Comparison of ENCODE assay signal across 15 cellular contexts in the genomic region with DNA sequence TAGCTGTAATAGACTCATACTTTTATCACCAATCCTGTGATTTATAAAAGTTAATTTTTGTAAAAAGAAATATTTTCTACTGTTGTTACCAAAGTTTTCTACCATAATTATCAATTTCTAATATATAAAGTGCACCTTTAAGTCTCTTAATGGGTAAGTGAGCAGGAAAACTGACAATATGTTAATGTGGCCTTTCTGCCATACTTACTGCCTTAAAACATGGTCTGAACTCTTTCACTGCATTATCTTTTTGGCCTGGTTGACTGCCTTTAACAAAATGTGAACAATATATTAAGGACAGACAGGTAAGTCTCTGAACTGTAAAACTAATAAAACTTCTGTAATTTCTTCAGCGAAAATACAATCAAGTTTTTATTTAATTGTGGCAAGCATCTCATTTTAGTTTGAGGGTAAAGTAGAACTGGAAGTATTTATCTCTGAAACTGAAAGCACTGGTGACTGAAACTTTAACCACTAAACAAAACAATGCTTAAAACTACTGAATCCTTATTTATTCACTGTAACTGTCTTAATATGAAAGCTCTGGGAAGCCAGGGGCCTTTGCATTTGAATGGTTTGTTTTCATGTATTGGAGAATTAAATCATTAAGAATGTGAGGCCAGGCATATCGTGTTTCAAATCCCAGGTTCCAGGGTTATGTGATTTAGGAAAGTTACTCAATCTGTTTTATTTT.
"Had no signal": no experiment of that assay in that cellular context is flagged by ENCODE, and none has a peak within 500 bp of the region (broad histone marks: within the 10 kb centered on the region; RNA-seq: fewer than 3 reads in every experiment).

No MANE protein-coding gene starts in this region.

- H3K27me3 ChIP-seq: ascending aorta, esophagus muscularis mucosa, neutrophil, right atrium auricular region, tibial artery, uterus had no signal

- H3K36me3 ChIP-seq: ascending aorta, esophagus muscularis mucosa, neutrophil, right atrium auricular region, tibial artery, uterus had no signal

- DNase-seq: activated CD4-positive, alpha-beta T cell treated with anti-CD3 and anti-CD28 coated beads, Interleukin-2, amount 10 ng/mL, durations not matched to agents 24 days and 14 days; activated naive CD4-positive, alpha-beta T cell treated with Interleukin-2 at 50 U/mL for 16 hours; activated naive CD8-positive, alpha-beta T cell treated with anti-CD3 and anti-CD28 coated beads, Interleukin-2, amount 50 U/mL, for 24 hours; immature natural killer cell; left cardiac atrium; naive thymus-derived CD4-positive, alpha-beta T cell; posterior cingulate gyrus; small intestine; tibial artery; uterus had no signal

- H3K4me3 ChIP-seq: ascending aorta, esophagus muscularis mucosa, lung, right atrium auricular region, tibial artery, uterus had no signal

- H3K9me3 ChIP-seq: ascending aorta, esophagus muscularis mucosa, neutrophil, right atrium auricular region, tibial artery, uterus had no signal

- H3K27ac ChIP-seq: ascending aorta, esophagus muscularis mucosa, neutrophil, right atrium auricular region, tibial artery, uterus had no signal

- H3K4me1 ChIP-seq: ascending aorta, esophagus muscularis mucosa, right atrium auricular region, tibial artery, uterus had no signal

- ATAC-seq: activated naive CD8-positive, alpha-beta T cell treated with anti-CD3 and anti-CD28 coated beads, Interleukin-2, amount 50 U/mL, for 24 hours; left cardiac atrium; naive thymus-derived CD4-positive, alpha-beta T cell had no signal
